In the genomic region with DNA sequence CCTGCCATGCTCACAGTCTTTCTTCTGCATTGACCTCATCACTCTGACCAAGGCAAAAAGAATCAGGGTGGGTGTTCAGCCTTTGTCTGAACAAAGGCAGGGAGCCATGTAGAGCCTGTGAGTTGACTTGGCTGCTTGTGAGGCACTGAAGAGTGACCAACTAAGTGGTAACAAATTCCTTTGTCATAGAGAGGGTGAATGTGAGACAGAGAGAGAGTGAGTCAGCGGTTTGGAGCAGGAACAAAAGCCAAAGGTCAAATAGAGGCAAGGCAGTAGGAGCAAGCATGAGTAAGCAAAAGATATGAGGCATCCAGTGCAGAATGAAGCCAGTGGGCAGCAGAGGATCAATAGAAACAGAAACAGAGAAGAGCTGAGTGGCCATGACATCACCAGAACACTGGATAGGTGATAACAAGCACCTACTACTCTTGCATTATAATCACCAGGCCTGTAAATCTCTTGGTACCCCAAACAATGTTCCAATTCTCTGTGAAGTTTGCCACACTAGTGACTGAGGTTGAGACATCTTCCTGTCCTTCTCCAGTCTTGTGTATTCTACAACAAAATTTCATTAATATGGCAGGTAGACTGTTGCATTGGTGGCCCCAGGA, we compare ENCODE assay signal across 1 cellular context.
A peak's percentile ranks its signal among the peaks of the same experiment; 100 is the strongest.
TF ChIP-seq lines count a peak whose summit lies in the region.

No MANE protein-coding gene starts in this region.

TF ChIP-seq in HepG2, 621 proteins besides CTCF, POLR2A, EP300 and RAD21 (continued from another document and continues in another):
- TF ChIP-seq PPARG (CRISPR knock-in tag; conservative IDR thresholded peaks at IDR 0.05) (peak; percentile 71), FOSL2 (CRISPR knock-in tag; IDR thresholded peaks at IDR 0.05) (peak; percentile 89), ZBTB1 (CRISPR knock-in tag; IDR thresholded peaks at IDR 0.05; ENCODE audit: borderline replicate concordance) (no peak), CEBPG (CRISPR knock-in tag; IDR thresholded peaks at IDR 0.05) (peak; percentile 40), TBX2 (CRISPR knock-in tag; IDR thresholded peaks at IDR 0.05; ENCODE audit: borderline replicate concordance) (peak; percentile 47; the same call in 1 of the 2 replicates), HNF4A (CRISPR knock-in tag; IDR thresholded peaks at IDR 0.05) (peak; percentile 69), ZNF792 (CRISPR knock-in tag; IDR thresholded peaks at IDR 0.05) (no peak), TCF7L2 (IDR thresholded peaks at IDR 0.05; ENCODE audit: low read depth, low read length) (no peak), THYN1 (CRISPR knock-in tag; IDR thresholded peaks at IDR 0.05; ENCODE audit: borderline replicate concordance, low read depth) (no peak), ZMYM3 (CRISPR knock-in tag; IDR thresholded peaks at IDR 0.05) (no peak), HDAC1 (CRISPR knock-in tag; IDR thresholded peaks at IDR 0.05) (0 out of 2 replicates have a peak, but pooled peaks have one; percentile 28), GATAD2A (CRISPR knock-in tag; IDR thresholded peaks at IDR 0.05) (peak; percentile 59; the same call in 1 of the 2 replicates), NR2F6 (IDR thresholded peaks at IDR 0.05) (peak; percentile 98), NR2F6 (CRISPR knock-in tag; IDR thresholded peaks at IDR 0.05) (peak; percentile 98), SKI (IDR thresholded peaks at IDR 0.05; ENCODE audit: partially characterized antibody) (peak; percentile 16), MIER3 (CRISPR knock-in tag; IDR thresholded peaks at IDR 0.05; ENCODE audit: borderline replicate concordance) (peak; percentile 68; the same call in 1 of the 2 replicates), DNMT3B (CRISPR knock-in tag; conservative IDR thresholded peaks at IDR 0.05) (no peak), KDM5B (CRISPR knock-in tag; IDR thresholded peaks at IDR 0.05; ENCODE audit: borderline replicate concordance) (no peak), ZFX (CRISPR knock-in tag; IDR thresholded peaks at IDR 0.05; ENCODE audit: low read depth) (no peak), JUN (CRISPR knock-in tag; IDR thresholded peaks at IDR 0.05) (peak; percentile 64; the same call in 1 of the 2 replicates), FOXJ3 (CRISPR knock-in tag; IDR thresholded peaks at IDR 0.05; ENCODE audit: borderline replicate concordance) (no peak), ZNF333 (CRISPR knock-in tag; IDR thresholded peaks at IDR 0.05; ENCODE audit: borderline replicate concordance) (no peak), RARA (CRISPR knock-in tag; IDR thresholded peaks at IDR 0.05) (peak; percentile 92), ZSCAN22 (CRISPR knock-in tag; IDR thresholded peaks at IDR 0.05) (no peak), TBX3 (IDR thresholded peaks at IDR 0.05; ENCODE audit: borderline replicate concordance) (no peak), ZNF292 (CRISPR knock-in tag; IDR thresholded peaks at IDR 0.05; ENCODE audit: borderline replicate concordance, low read depth) (peak; percentile 55; the same call in 1 of the 2 replicates), TEAD3 (CRISPR knock-in tag; optimal IDR thresholded peaks at IDR 0.05; ENCODE audit: borderline replicate concordance) (peak; percentile 67), MBNL3 (CRISPR knock-in tag; conservative IDR thresholded peaks at IDR 0.05) (no peak), NR2F1 (CRISPR knock-in tag; IDR thresholded peaks at IDR 0.05) (peak; percentile 97 to 98), KDM4B (CRISPR knock-in tag; IDR thresholded peaks at IDR 0.05) (0 out of 2 replicates have a peak, but pooled peaks have one; percentile 42), KLF16 (CRISPR knock-in tag; IDR thresholded peaks at IDR 0.05) (peak in 1 of 2 experiments; percentile 47; a peak in 1 of 4 replicates), ZMYM4 (CRISPR knock-in tag; IDR thresholded peaks at IDR 0.05) (peak; percentile 52; the same call in 1 of the 2 replicates), NFE2L2 (IDR thresholded peaks at IDR 0.05; ENCODE audit: low read length) (peak; percentile 94), NFKBIZ (CRISPR knock-in tag; IDR thresholded peaks at IDR 0.05) (0 out of 2 replicates have a peak, but pooled peaks have one; percentile 33), ELF3 (CRISPR knock-in tag; IDR thresholded peaks at IDR 0.05) (peak; percentile 61; the same call in 1 of the 2 replicates), YY1 (IDR thresholded peaks at IDR 0.05; ENCODE audit: insufficient read depth, insufficient replicate concordance, low read depth, low read length) (no peak), ARNT2 (CRISPR knock-in tag; IDR thresholded peaks at IDR 0.05; ENCODE audit: low read depth) (no peak), SNAPC2 (CRISPR knock-in tag; IDR thresholded peaks at IDR 0.05) (no peak), MAFG (CRISPR knock-in tag; IDR thresholded peaks at IDR 0.05) (peak; percentile 98), SMC3 (IDR thresholded peaks at IDR 0.05; ENCODE audit: low read length) (peak; percentile 29; the same call in 1 of the 2 replicates), XRCC5 (optimal IDR thresholded peaks at IDR 0.05; ENCODE audit: low read length) (peak; percentile 33), MEIS1 (CRISPR knock-in tag; IDR thresholded peaks at IDR 0.05; ENCODE audit: borderline replicate concordance) (peak; percentile 80; the same call in 1 of the 2 replicates), ZNF138 (CRISPR knock-in tag; IDR thresholded peaks at IDR 0.05; ENCODE audit: low read depth) (no peak)
- TF ChIP-seq, protein P1, sequence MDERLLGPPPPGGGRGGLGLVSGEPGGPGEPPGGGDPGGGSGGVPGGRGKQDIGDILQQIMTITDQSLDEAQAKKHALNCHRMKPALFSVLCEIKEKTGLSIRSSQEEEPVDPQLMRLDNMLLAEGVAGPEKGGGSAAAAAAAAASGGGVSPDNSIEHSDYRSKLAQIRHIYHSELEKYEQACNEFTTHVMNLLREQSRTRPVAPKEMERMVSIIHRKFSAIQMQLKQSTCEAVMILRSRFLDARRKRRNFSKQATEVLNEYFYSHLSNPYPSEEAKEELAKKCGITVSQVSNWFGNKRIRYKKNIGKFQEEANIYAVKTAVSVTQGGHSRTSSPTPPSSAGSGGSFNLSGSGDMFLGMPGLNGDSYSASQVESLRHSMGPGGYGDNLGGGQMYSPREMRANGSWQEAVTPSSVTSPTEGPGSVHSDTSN (CRISPR knock-in tag; IDR thresholded peaks at IDR 0.05), result no peak
- TF ChIP-seq, protein P2, sequence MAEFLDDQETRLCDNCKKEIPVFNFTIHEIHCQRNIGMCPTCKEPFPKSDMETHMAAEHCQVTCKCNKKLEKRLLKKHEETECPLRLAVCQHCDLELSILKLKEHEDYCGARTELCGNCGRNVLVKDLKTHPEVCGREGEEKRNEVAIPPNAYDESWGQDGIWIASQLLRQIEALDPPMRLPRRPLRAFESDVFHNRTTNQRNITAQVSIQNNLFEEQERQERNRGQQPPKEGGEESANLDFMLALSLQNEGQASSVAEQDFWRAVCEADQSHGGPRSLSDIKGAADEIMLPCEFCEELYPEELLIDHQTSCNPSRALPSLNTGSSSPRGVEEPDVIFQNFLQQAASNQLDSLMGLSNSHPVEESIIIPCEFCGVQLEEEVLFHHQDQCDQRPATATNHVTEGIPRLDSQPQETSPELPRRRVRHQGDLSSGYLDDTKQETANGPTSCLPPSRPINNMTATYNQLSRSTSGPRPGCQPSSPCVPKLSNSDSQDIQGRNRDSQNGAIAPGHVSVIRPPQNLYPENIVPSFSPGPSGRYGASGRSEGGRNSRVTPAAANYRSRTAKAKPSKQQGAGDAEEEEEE (CRISPR knock-in tag; IDR thresholded peaks at IDR 0.05; ENCODE audit: borderline replicate concordance), result no peak
- TF ChIP-seq, protein P3, sequence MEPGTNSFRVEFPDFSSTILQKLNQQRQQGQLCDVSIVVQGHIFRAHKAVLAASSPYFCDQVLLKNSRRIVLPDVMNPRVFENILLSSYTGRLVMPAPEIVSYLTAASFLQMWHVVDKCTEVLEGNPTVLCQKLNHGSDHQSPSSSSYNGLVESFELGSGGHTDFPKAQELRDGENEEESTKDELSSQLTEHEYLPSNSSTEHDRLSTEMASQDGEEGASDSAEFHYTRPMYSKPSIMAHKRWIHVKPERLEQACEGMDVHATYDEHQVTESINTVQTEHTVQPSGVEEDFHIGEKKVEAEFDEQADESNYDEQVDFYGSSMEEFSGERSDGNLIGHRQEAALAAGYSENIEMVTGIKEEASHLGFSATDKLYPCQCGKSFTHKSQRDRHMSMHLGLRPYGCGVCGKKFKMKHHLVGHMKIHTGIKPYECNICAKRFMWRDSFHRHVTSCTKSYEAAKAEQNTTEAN (CRISPR knock-in tag; conservative IDR thresholded peaks at IDR 0.05), result no peak
- TF ChIP-seq, protein P4, sequence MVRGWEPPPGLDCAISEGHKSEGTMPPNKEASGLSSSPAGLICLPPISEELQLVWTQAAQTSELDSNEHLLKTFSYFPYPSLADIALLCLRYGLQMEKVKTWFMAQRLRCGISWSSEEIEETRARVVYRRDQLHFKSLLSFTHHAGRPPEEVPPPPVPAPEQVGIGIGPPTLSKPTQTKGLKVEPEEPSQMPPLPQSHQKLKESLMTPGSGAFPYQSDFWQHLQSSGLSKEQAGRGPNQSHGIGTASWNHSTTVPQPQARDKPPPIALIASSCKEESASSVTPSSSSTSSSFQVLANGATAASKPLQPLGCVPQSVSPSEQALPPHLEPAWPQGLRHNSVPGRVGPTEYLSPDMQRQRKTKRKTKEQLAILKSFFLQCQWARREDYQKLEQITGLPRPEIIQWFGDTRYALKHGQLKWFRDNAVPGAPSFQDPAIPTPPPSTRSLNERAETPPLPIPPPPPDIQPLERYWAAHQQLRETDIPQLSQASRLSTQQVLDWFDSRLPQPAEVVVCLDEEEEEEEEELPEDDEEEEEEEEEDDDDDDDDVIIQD (CRISPR knock-in tag; IDR thresholded peaks at IDR 0.05; ENCODE audit: low read depth), result peak; percentile 77; the same call in 1 of the 2 replicates
- TF ChIP-seq, protein P5, sequence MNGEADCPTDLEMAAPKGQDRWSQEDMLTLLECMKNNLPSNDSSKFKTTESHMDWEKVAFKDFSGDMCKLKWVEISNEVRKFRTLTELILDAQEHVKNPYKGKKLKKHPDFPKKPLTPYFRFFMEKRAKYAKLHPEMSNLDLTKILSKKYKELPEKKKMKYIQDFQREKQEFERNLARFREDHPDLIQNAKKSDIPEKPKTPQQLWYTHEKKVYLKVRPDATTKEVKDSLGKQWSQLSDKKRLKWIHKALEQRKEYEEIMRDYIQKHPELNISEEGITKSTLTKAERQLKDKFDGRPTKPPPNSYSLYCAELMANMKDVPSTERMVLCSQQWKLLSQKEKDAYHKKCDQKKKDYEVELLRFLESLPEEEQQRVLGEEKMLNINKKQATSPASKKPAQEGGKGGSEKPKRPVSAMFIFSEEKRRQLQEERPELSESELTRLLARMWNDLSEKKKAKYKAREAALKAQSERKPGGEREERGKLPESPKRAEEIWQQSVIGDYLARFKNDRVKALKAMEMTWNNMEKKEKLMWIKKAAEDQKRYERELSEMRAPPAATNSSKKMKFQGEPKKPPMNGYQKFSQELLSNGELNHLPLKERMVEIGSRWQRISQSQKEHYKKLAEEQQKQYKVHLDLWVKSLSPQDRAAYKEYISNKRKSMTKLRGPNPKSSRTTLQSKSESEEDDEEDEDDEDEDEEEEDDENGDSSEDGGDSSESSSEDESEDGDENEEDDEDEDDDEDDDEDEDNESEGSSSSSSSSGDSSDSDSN (CRISPR knock-in tag; IDR thresholded peaks at IDR 0.05), result peak; percentile 8; the same call in 1 of the 2 replicates
- TF ChIP-seq, protein P6, sequence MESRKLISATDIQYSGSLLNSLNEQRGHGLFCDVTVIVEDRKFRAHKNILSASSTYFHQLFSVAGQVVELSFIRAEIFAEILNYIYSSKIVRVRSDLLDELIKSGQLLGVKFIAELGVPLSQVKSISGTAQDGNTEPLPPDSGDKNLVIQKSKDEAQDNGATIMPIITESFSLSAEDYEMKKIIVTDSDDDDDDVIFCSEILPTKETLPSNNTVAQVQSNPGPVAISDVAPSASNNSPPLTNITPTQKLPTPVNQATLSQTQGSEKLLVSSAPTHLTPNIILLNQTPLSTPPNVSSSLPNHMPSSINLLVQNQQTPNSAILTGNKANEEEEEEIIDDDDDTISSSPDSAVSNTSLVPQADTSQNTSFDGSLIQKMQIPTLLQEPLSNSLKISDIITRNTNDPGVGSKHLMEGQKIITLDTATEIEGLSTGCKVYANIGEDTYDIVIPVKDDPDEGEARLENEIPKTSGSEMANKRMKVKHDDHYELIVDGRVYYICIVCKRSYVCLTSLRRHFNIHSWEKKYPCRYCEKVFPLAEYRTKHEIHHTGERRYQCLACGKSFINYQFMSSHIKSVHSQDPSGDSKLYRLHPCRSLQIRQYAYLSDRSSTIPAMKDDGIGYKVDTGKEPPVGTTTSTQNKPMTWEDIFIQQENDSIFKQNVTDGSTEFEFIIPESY (CRISPR knock-in tag; IDR thresholded peaks at IDR 0.05), result 0 out of 2 replicates have a peak, but pooled peaks have one; percentile 16
- TF ChIP-seq, protein P7, sequence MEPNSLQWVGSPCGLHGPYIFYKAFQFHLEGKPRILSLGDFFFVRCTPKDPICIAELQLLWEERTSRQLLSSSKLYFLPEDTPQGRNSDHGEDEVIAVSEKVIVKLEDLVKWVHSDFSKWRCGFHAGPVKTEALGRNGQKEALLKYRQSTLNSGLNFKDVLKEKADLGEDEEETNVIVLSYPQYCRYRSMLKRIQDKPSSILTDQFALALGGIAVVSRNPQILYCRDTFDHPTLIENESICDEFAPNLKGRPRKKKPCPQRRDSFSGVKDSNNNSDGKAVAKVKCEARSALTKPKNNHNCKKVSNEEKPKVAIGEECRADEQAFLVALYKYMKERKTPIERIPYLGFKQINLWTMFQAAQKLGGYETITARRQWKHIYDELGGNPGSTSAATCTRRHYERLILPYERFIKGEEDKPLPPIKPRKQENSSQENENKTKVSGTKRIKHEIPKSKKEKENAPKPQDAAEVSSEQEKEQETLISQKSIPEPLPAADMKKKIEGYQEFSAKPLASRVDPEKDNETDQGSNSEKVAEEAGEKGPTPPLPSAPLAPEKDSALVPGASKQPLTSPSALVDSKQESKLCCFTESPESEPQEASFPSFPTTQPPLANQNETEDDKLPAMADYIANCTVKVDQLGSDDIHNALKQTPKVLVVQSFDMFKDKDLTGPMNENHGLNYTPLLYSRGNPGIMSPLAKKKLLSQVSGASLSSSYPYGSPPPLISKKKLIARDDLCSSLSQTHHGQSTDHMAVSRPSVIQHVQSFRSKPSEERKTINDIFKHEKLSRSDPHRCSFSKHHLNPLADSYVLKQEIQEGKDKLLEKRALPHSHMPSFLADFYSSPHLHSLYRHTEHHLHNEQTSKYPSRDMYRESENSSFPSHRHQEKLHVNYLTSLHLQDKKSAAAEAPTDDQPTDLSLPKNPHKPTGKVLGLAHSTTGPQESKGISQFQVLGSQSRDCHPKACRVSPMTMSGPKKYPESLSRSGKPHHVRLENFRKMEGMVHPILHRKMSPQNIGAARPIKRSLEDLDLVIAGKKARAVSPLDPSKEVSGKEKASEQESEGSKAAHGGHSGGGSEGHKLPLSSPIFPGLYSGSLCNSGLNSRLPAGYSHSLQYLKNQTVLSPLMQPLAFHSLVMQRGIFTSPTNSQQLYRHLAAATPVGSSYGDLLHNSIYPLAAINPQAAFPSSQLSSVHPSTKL (CRISPR knock-in tag; IDR thresholded peaks at IDR 0.05), result peak; percentile 75
- TF ChIP-seq, protein P8, sequence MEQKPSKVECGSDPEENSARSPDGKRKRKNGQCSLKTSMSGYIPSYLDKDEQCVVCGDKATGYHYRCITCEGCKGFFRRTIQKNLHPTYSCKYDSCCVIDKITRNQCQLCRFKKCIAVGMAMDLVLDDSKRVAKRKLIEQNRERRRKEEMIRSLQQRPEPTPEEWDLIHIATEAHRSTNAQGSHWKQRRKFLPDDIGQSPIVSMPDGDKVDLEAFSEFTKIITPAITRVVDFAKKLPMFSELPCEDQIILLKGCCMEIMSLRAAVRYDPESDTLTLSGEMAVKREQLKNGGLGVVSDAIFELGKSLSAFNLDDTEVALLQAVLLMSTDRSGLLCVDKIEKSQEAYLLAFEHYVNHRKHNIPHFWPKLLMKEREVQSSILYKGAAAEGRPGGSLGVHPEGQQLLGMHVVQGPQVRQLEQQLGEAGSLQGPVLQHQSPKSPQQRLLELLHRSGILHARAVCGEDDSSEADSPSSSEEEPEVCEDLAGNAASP (CRISPR knock-in tag; IDR thresholded peaks at IDR 0.05; ENCODE audit: borderline replicate concordance), result peak; percentile 44; the same call in 1 of the 2 replicates
